In genomic region chr19:34664870-34665269, GRCh38 we compare ENCODE assay signal across 27 cellular contexts. TPM values are rescaled to one million over a fixed set of nuclear protein-coding genes. Genes with fewer than 3 reads are reported as not detected.
"Had no signal": no experiment of that assay in that cellular context is flagged by ENCODE, and none has a peak within 500 bp of the region (broad histone marks: within the 10 kb centered on the region; RNA-seq: fewer than 3 reads in every experiment).

No MANE protein-coding gene starts in this region.

- H3K27me3 ChIP-seq: brain microvascular endothelial cell, esophagus muscularis mucosa, foreskin keratinocyte, gastroesophageal sphincter had no signal

- H3K4me3 ChIP-seq: esophagus muscularis mucosa, gastroesophageal sphincter had no signal

- H3K27ac Mint-ChIP-seq: activated CD4-positive, alpha-beta memory T cell treated with anti-CD3 and anti-CD28 coated beads for 36 hours; activated CD4-positive, alpha-beta T cell treated with anti-CD3 and anti-CD28 coated beads for 36 hours; activated CD4-positive, alpha-beta T cell treated with anti-CD3 and anti-CD28 coated beads, Interleukin-2, amount 10 ng/mL, durations not matched to agents 24 days and 14 days; activated CD8-positive, alpha-beta T cell treated with anti-CD3 and anti-CD28 coated beads, Interleukin-2, amount 10 ng/mL, durations not matched to agents 7 days and 5 days; activated naive CD4-positive, alpha-beta T cell treated with anti-CD3 and anti-CD28 coated beads, Interleukin-2, amount 10 ng/mL, durations not matched to agents 7 days and 5 days; activated naive CD4-positive, alpha-beta T cell treated with anti-CD3 and anti-CD28 coated beads, Interleukin-2, amount 50 U/mL, for 72 hours; activated naive CD8-positive, alpha-beta T cell treated with anti-CD3 and anti-CD28 coated beads, Interleukin-2, amount 10 ng/mL, durations not matched to agents 7 days and 5 days; activated T-cell treated with anti-CD3 and anti-CD28 coated beads, Interleukin-2, amount 50 U/mL, for 24 hours; activated T-cell treated with anti-CD3 and anti-CD28 coated beads, Interleukin-2, amount 50 U/mL, for 72 hours; effector memory CD8-positive, alpha-beta T cell had no signal

- H3K9me3 ChIP-seq: esophagus muscularis mucosa, gastroesophageal sphincter had no signal

- FAIRE-seq: astrocyte, colon had no signal

- H3K9me3 Mint-ChIP-seq: activated CD4-positive, alpha-beta memory T cell treated with anti-CD3 and anti-CD28 coated beads for 36 hours; activated T-cell treated with anti-CD3 and anti-CD28 coated beads, Interleukin-2, amount 50 U/mL, for 24 hours; effector memory CD8-positive, alpha-beta T cell had no signal

- ATAC-seq: activated CD4-positive, alpha-beta T cell treated with anti-CD3 and anti-CD28 coated beads for 36 hours; activated CD8-positive, alpha-beta T cell treated with anti-CD3 and anti-CD28 coated beads, Interleukin-2, amount 10 ng/mL, durations not matched to agents 7 days and 5 days; activated naive CD4-positive, alpha-beta T cell treated with anti-CD3 and anti-CD28 coated beads, Interleukin-2, amount 50 U/mL, for 72 hours; activated T-cell treated with anti-CD3 and anti-CD28 coated beads, Interleukin-2, amount 50 U/mL, for 72 hours; effector memory CD8-positive, alpha-beta T cell; foreskin keratinocyte; gastroesophageal sphincter had no signal

- H3K36me3 ChIP-seq: brain microvascular endothelial cell, esophagus muscularis mucosa, gastroesophageal sphincter had no signal

- H3K27ac ChIP-seq: brain microvascular endothelial cell, esophagus muscularis mucosa, foreskin keratinocyte, gastroesophageal sphincter had no signal

- H3K27me3 Mint-ChIP-seq: activated CD4-positive, alpha-beta memory T cell treated with anti-CD3 and anti-CD28 coated beads for 36 hours; activated CD4-positive, alpha-beta T cell treated with anti-CD3 and anti-CD28 coated beads for 36 hours; activated CD4-positive, alpha-beta T cell treated with anti-CD3 and anti-CD28 coated beads, Interleukin-2, amount 10 ng/mL, durations not matched to agents 24 days and 14 days; activated naive CD4-positive, alpha-beta T cell treated with anti-CD3 and anti-CD28 coated beads, Interleukin-2, amount 10 ng/mL, durations not matched to agents 7 days and 5 days; activated naive CD8-positive, alpha-beta T cell treated with anti-CD3 and anti-CD28 coated beads, Interleukin-2, amount 10 ng/mL, durations not matched to agents 7 days and 5 days; activated T-cell treated with anti-CD3 and anti-CD28 coated beads, Interleukin-2, amount 50 U/mL, for 24 hours; effector memory CD8-positive, alpha-beta T cell had no signal

- H3K4me1 ChIP-seq: foreskin keratinocyte had no signal

- H3K4me3 Mint-ChIP-seq: activated CD4-positive, alpha-beta memory T cell treated with anti-CD3 and anti-CD28 coated beads for 36 hours; activated CD4-positive, alpha-beta T cell treated with anti-CD3 and anti-CD28 coated beads for 36 hours; activated CD4-positive, alpha-beta T cell treated with anti-CD3 and anti-CD28 coated beads, Interleukin-2, amount 10 ng/mL, durations not matched to agents 24 days and 14 days; activated CD8-positive, alpha-beta T cell treated with anti-CD3 and anti-CD28 coated beads, Interleukin-2, amount 10 ng/mL, durations not matched to agents 7 days and 5 days; activated naive CD4-positive, alpha-beta T cell treated with anti-CD3 and anti-CD28 coated beads, Interleukin-2, amount 10 ng/mL, durations not matched to agents 7 days and 5 days; activated naive CD8-positive, alpha-beta T cell treated with anti-CD3 and anti-CD28 coated beads, Interleukin-2, amount 10 ng/mL, durations not matched to agents 7 days and 5 days; activated T-cell treated with anti-CD3 and anti-CD28 coated beads, Interleukin-2, amount 50 U/mL, for 24 hours; activated T-cell treated with anti-CD3 and anti-CD28 coated beads, Interleukin-2, amount 50 U/mL, for 72 hours; effector memory CD8-positive, alpha-beta T cell had no signal

- DNase-seq: activated CD4-positive, alpha-beta memory T cell treated with anti-CD3 and anti-CD28 coated beads for 36 hours; activated CD4-positive, alpha-beta T cell treated with anti-CD3 and anti-CD28 coated beads for 36 hours; activated CD4-positive, alpha-beta T cell treated with anti-CD3 and anti-CD28 coated beads, Interleukin-2, amount 10 ng/mL, durations not matched to agents 24 days and 14 days; activated CD4-positive, CD25-positive, alpha-beta regulatory T cell; activated CD4-positive, CD25-positive, alpha-beta regulatory T cell treated with anti-CD3 and anti-CD28 coated beads, Interleukin-2, amount 50 U/mL, for 72 hours; activated CD8-positive, alpha-beta memory T cell treated with anti-CD3 and anti-CD28 coated beads, Interleukin-2, amount 50 U/mL, for 48 hours; activated CD8-positive, alpha-beta T cell treated with anti-CD3 and anti-CD28 coated beads, Interleukin-2, amount 10 ng/mL, durations not matched to agents 7 days and 5 days; activated gamma-delta T cell; activated naive CD4-positive, alpha-beta T cell; activated naive CD4-positive, alpha-beta T cell treated with anti-CD3 and anti-CD28 coated beads, Interleukin-2, amount 10 ng/mL, durations not matched to agents 7 days and 5 days; activated naive CD8-positive, alpha-beta T cell treated with anti-CD3 and anti-CD28 coated beads, Interleukin-2, amount 10 ng/mL, durations not matched to agents 7 days and 5 days; activated T-cell treated with anti-CD3 and anti-CD28 coated beads for 4 hours; activated T-cell treated with anti-CD3 and anti-CD28 coated beads, Interleukin-2, amount 50 U/mL, for 24 hours; activated T-cell treated with anti-CD3 and anti-CD28 coated beads, Interleukin-2, amount 50 U/mL, for 72 hours; brain microvascular endothelial cell; cortex of kidney; dermis blood vessel endothelial cell; effector CD4-positive, alpha-beta T cell; effector memory CD8-positive, alpha-beta T cell; erythroblast; foreskin keratinocyte; T-helper 2 cell had no signal

- H3K36me3 Mint-ChIP-seq: activated CD4-positive, alpha-beta memory T cell treated with anti-CD3 and anti-CD28 coated beads for 36 hours; activated naive CD4-positive, alpha-beta T cell treated with anti-CD3 and anti-CD28 coated beads, Interleukin-2, amount 50 U/mL, for 72 hours had no signal

RNA-seq across cellular contexts. Expression of gene SCGB2B2, which starts 12.1 kb away (rescaled TPM):
- total RNA-seq: dermis blood vessel endothelial cell, foreskin keratinocyte had no signal
- polyA plus RNA-seq: foreskin keratinocyte had no signal
